34 cellular contexts compared by ENCODE assay signal in genomic region chrX:77453190-77453589, GRCh38. TPM values are rescaled to one million over a fixed set of nuclear protein-coding genes. Genes with fewer than 3 reads are reported as not detected.
"Had no signal": no experiment of that assay in that cellular context is flagged by ENCODE, and none has a peak within 500 bp of the region (broad histone marks: within the 10 kb centered on the region; RNA-seq: fewer than 3 reads in every experiment).

No MANE protein-coding gene starts in this region.

- DNase-seq: activated CD4-positive, alpha-beta T cell treated with anti-CD3 and anti-CD28 coated beads for 48 hours; activated CD4-positive, alpha-beta T cell treated with anti-CD3 and anti-CD28 coated beads, Interleukin-2, amount 50 U/mL, for 48 hours; activated CD8-positive, alpha-beta memory T cell treated with anti-CD3 and anti-CD28 coated beads for 24 hours; activated effector memory CD4-positive, alpha-beta T cell treated with Interleukin-2 at 50 U/mL for 16 hours; activated naive CD4-positive, alpha-beta T cell treated with Interleukin-2 at 50 U/mL for 16 hours; adrenal gland; aorta; brain microvascular endothelial cell; caudate nucleus; cortex of kidney; effector memory CD8-positive, alpha-beta T cell; foreskin keratinocyte; heart left ventricle; hypothalamus; immature natural killer cell; kidney; left colon; mammary epithelial cell; naive B cell; nephron progenitor cell; ovary; stimulated activated CD4-positive, alpha-beta T cell treated with anti-CD3 and anti-CD28 coated beads, Interleukin-12 subunit alpha, Interleukin-12 subunit beta, amount 100 ng/mL, for 4 hours; stimulated activated CD4-positive, alpha-beta T cell treated with anti-CD3 and anti-CD28 coated beads, Interleukin-4, amount 100 ng/mL, for 24 hours had no signal

- H3K4me1 ChIP-seq: adrenal gland, foreskin keratinocyte had no signal

- H3K27me3 ChIP-seq: brain microvascular endothelial cell, foreskin keratinocyte, heart left ventricle, ovary had no signal

- ATAC-seq: effector memory CD8-positive, alpha-beta T cell; foreskin keratinocyte; heart left ventricle; left colon; sciatic nerve; stimulated activated effector memory CD8-positive, alpha-beta T cell treated with anti-CD3 and anti-CD28 coated beads, Interleukin-12 subunit alpha, Interleukin-12 subunit beta, amount 100 ng/mL, for 72 hours had no signal

- H3K27ac ChIP-seq: adrenal gland, brain microvascular endothelial cell, foreskin keratinocyte, heart left ventricle, neutrophil, ovary, skin epidermis, thoracic aorta had no signal

- H3K36me3 ChIP-seq: adrenal gland, brain microvascular endothelial cell, heart left ventricle, neutrophil, ovary, thoracic aorta had no signal

- H3K9me3 ChIP-seq: adrenal gland, heart left ventricle, neutrophil, ovary, thoracic aorta had no signal

- H3K4me3 ChIP-seq: adrenal gland, heart left ventricle, ovary, skin epidermis, thoracic aorta had no signal

RNA-seq across cellular contexts. Expression of gene FGF16, which starts 6.0 kb away (rescaled TPM):
- total RNA-seq: chondrocyte, fibroblast of lung, foreskin keratinocyte, left colon, liver, mammary epithelial cell, mucosa of gallbladder, ovary, progenitor cell of endocrine pancreas, renal cortical epithelial cell had no signal
